20 cellular contexts compared by ENCODE assay signal in genomic region chr6:158697798-158698197, GRCh38. TPM values are rescaled to one million over a fixed set of nuclear protein-coding genes. Genes with fewer than 3 reads are reported as not detected.
DNase-seq lines count a peak whose midpoint lies in the region; ATAC-seq and TF ChIP-seq lines count a peak whose summit lies in the region.
"Had no signal": no experiment of that assay in that cellular context is flagged by ENCODE, and none has a peak within 500 bp of the region (broad histone marks: within the 10 kb centered on the region; RNA-seq: fewer than 3 reads in every experiment).

No MANE protein-coding gene starts in this region.

- TF ChIP-seq CTCF in GM20000 (IDR thresholded peaks at IDR 0.05; ENCODE audit: extremely low read depth, missing control alignments), result no peak

- no peaks in the 10 kb centered on the region for H3K9me3 ChIP-seq in adipocyte (ENCODE audit: control insufficient read depth, low read length)
- H3K9me3 ChIP-seq: ascending aorta, mucosa of descending colon, upper lobe of right lung had no signal

- ATAC-seq in left lobe of liver, result no peak
- ATAC-seq in GM21723 (IDR thresholded peaks at IDR 0.05; ENCODE audit: unreplicated experiment), result no peak
- ATAC-seq: left colon, mucosa of descending colon, upper lobe of right lung had no signal

- H3K9ac ChIP-seq in adipocyte (ENCODE audit: low read length), result no peak overlapping the region

- H3K4me1 ChIP-seq in adipocyte (ENCODE audit: control insufficient read depth, insufficient read depth, low read length), result peaks cover 9% of the 10 kb centered on the region
- H3K4me1 ChIP-seq: ascending aorta, upper lobe of right lung had no signal

- no peak overlapping the region for H3K4me3 ChIP-seq in adipocyte (ENCODE audit: low read length)
- H3K4me3 ChIP-seq: ascending aorta, mucosa of descending colon, upper lobe of right lung had no signal

- H3K36me3 ChIP-seq in adipocyte (ENCODE audit: control insufficient read depth, insufficient read depth, low read length, severe bottlenecking), result no peaks in the 10 kb centered on the region
- H3K36me3 ChIP-seq: ascending aorta, upper lobe of right lung had no signal

- DNase-seq in AG08395 (ENCODE audit: low spot score) (peak; percentile 92), ELR (ENCODE audit: low read depth) (peak; percentile 24), adipocyte (ENCODE audit: low read depth) (peak; percentile 33), left lobe of liver (ENCODE audit: low spot score) (peak; percentile 6), GM20000 (ENCODE audit: low spot score) (no peak), NCI-H187 (lab: John Stamatoyannopoulos, UW) (no peak), superior temporal gyrus (ENCODE audit: extremely low spot score) (no peak)
- DNase-seq: activated CD4-positive, CD25-positive, alpha-beta regulatory T cell; foreskin melanocyte; Kasumi-1; left colon; mucosa of descending colon; NCI-H1105; NCI-H69; occipital lobe; OCI-M1; stimulated activated naive CD4-positive, alpha-beta T cell; upper lobe of right lung had no signal

- H3K27me3 ChIP-seq in adipocyte (replicated peaks; ENCODE audit: control insufficient read depth, insufficient read depth, low read length), result no peaks in the 10 kb centered on the region
- H3K27me3 ChIP-seq: ascending aorta, upper lobe of right lung had no signal

RNA-seq across cellular contexts. Expression of gene SYTL3, which starts 47.9 kb away (rescaled TPM):
- total RNA-seq in left lobe of liver, result 0.43 TPM

RNA-seq across cellular contexts. Expression of gene DYNLT1, which starts 53.3 kb away (rescaled TPM):
- 29.9 TPM for total RNA-seq in left lobe of liver

Comparison
In these comparisons a context has a peak if more than half of its experiments do, and no peak if none do; other contexts are left out.
1. DNase-seq: peak in AG08395 (single experiment), ELR (single experiment), adipocyte (single experiment) and left lobe of liver (single experiment); none in GM20000 (single experiment), NCI-H187 (0 of 2) and superior temporal gyrus (single experiment).